Comparison of ENCODE assay signal across 11 cellular contexts in the genomic region with DNA sequence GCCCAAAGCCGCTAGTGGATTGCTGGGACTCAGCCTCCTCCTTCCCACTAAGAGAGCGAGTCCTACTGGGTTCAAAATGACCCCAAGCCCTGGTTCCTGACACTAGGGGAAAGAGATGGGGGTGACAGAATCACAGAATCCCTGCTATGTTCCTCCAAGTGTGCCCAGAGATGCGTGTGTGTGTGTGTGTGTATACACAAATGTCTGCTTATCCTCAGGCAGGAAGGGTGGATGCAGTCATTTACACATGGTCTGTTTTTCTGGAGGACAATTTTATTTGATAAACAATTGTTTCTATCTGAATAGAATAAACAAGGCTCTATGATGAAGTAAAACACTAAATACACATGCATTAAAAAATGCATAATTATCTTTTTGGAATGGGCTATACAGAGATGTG. TPM values are rescaled to one million over a fixed set of nuclear protein-coding genes. Genes with fewer than 3 reads are reported as not detected.
DNase-seq lines count a peak whose midpoint lies in the region; ATAC-seq and TF ChIP-seq lines count a peak whose summit lies in the region.
"Had no signal": no experiment of that assay in that cellular context is flagged by ENCODE, and none has a peak within 500 bp of the region (broad histone marks: within the 10 kb centered on the region; RNA-seq: fewer than 3 reads in every experiment).

No MANE protein-coding gene starts in this region.

- H3K4me1 ChIP-seq in lower lobe of right lung (peaks cover 79% of the 10 kb centered on the region), transverse colon (peaks cover 6 to 59% (median 42%) of the 10 kb centered on the region in 4 donors)

- DNase-seq in activated naive CD4-positive, alpha-beta T cell treated with Interleukin-2 at 50 U/mL for 16 hours, result no peak
- DNase-seq in WTC11 (ENCODE audit: low spot score) (no peak), lower lobe of right lung (no peak), transverse colon (no peak), kidney glomerular epithelial cell (lab: John Stamatoyannopoulos, UW) (no peak)
- no peak for DNase-seq in stimulated activated naive B cell treated with anti-CD40 and anti-IgM and Interleukin-4, amounts not matched to agents 10 μg/mL and 1 μg/mL and 100 μg/mL, for 72 hours
- DNase-seq: NCI-H1930 had no signal

- H3K27ac ChIP-seq in lower lobe of right lung (peak overlapping the region; percentile 80), transverse colon (peak overlapping the region; percentile 61 to 81 (median 72))
- H3K27ac ChIP-seq: SK-N-MC had no signal

- no peak for TF ChIP-seq EP300 in transverse colon (IDR thresholded peaks at IDR 0.05; ENCODE audit: low read depth)

- H3K9me3 Mint-ChIP-seq in activated naive CD4-positive, alpha-beta T cell treated with anti-CD3 and anti-CD28 coated beads, Interleukin-2, amount 50 U/mL, for 24 hours, result no peaks in the 10 kb centered on the region
- H3K9me3 Mint-ChIP-seq in WTC11, result no peaks in the 10 kb centered on the region
- no peaks in the 10 kb centered on the region for H3K9me3 Mint-ChIP-seq in stimulated activated naive B cell treated with anti-CD40 and anti-IgM and Interleukin-4, amounts not matched to agents 10 μg/mL and 1 μg/mL and 100 μg/mL, for 72 hours
- H3K9me3 Mint-ChIP-seq: endodermal cell had no signal

- H3K4me1 Mint-ChIP-seq in activated naive CD4-positive, alpha-beta T cell treated with anti-CD3 and anti-CD28 coated beads, Interleukin-2, amount 50 U/mL, for 24 hours, result peaks cover 35% of the 10 kb centered on the region
- peaks cover 67% of the 10 kb centered on the region for H3K4me1 Mint-ChIP-seq in WTC11
- H3K4me1 Mint-ChIP-seq in stimulated activated naive B cell treated with anti-CD40 and anti-IgM and Interleukin-4, amounts not matched to agents 10 μg/mL and 1 μg/mL and 100 μg/mL, for 72 hours, result peaks cover 43 to 62% of the 10 kb centered on the region in 2 donors

- H3K9me3 ChIP-seq in lower lobe of right lung (no peaks in the 10 kb centered on the region), transverse colon (no peaks in the 10 kb centered on the region)

- H3K4me3 Mint-ChIP-seq in activated naive CD4-positive, alpha-beta T cell treated with anti-CD3 and anti-CD28 coated beads, Interleukin-2, amount 50 U/mL, for 24 hours, result peak overlapping the region; percentile 91
- peak overlapping the region; percentile 86 for H3K4me3 Mint-ChIP-seq in WTC11
- peak overlapping the region in 1 of 2 donors; percentile 12 for H3K4me3 Mint-ChIP-seq in stimulated activated naive B cell treated with anti-CD40 and anti-IgM and Interleukin-4, amounts not matched to agents 10 μg/mL and 1 μg/mL and 100 μg/mL, for 72 hours

- in situ Hi-C loops in transverse colon (cut with MboI; ENCODE audit: low pct_ligation_motif_present in 1 of 4, low pct_unique_long_range_greater_than_20kb in 1 of 4, low sequenced_read_pairs in 3 of 4), result no loop called here

- no peak overlapping the region for H3K4me3 ChIP-seq in lower lobe of right lung
- no peak overlapping the region for H3K4me3 ChIP-seq in transverse colon
- H3K4me3 ChIP-seq: SK-N-MC had no signal

- no peaks in the 10 kb centered on the region for H3K36me3 Mint-ChIP-seq in activated naive CD4-positive, alpha-beta T cell treated with anti-CD3 and anti-CD28 coated beads, Interleukin-2, amount 50 U/mL, for 24 hours
- 0 out of 2 replicates have a peak, but pooled peaks cover 2% of the 10 kb centered on the region for H3K36me3 Mint-ChIP-seq in WTC11
- no peaks in the 10 kb centered on the region for H3K36me3 Mint-ChIP-seq in stimulated activated naive B cell treated with anti-CD40 and anti-IgM and Interleukin-4, amounts not matched to agents 10 μg/mL and 1 μg/mL and 100 μg/mL, for 72 hours

- TF ChIP-seq CTCF in WTC11 (IDR thresholded peaks at IDR 0.05), result no peak
- no peak for TF ChIP-seq CTCF in lower lobe of right lung (IDR thresholded peaks at IDR 0.05)
- no peak for TF ChIP-seq CTCF in transverse colon (IDR thresholded peaks at IDR 0.05)

- no peaks in the 10 kb centered on the region for H3K27me3 ChIP-seq in lower lobe of right lung (ENCODE audit: low read depth)
- peaks cover 15% of the 10 kb centered on the region for H3K27me3 ChIP-seq in transverse colon

- ATAC-seq in WTC11, result no peak
- no peak for ATAC-seq in lower lobe of right lung
- no peak for ATAC-seq in GM18861 (IDR thresholded peaks at IDR 0.05; ENCODE audit: unreplicated experiment)
- no peak for ATAC-seq in stimulated activated naive B cell treated with anti-CD40 and anti-IgM and Interleukin-4, amounts not matched to agents 10 μg/mL and 1 μg/mL and 100 μg/mL, for 72 hours (replicated peaks)

- H3K36me3 ChIP-seq in lower lobe of right lung (peaks cover 21% of the 10 kb centered on the region), transverse colon (no peaks in the 10 kb centered on the region)

- intact Hi-C loops in lower lobe of right lung (cut with DNase I), result no loop called here
- intact Hi-C loops in transverse colon (cut with DNase I; ENCODE audit: low total_unique reads), result no loop called here

- CTCF ChIA-PET in WTC11 (lab: Charles Lee), result interaction anchor here (0.6 to 1.0 kb wide), 2 partner anchors 22 to 89 kb away, joined by 3 to 4 read pairs; no protein-coding TSS in a partner anchor

- H3K27me3 Mint-ChIP-seq in activated naive CD4-positive, alpha-beta T cell treated with anti-CD3 and anti-CD28 coated beads, Interleukin-2, amount 50 U/mL, for 24 hours, result peaks cover 27% of the 10 kb centered on the region
- H3K27me3 Mint-ChIP-seq in WTC11 (ENCODE audit: low read depth), result peaks cover 49% of the 10 kb centered on the region
- H3K27me3 Mint-ChIP-seq in stimulated activated naive B cell treated with anti-CD40 and anti-IgM and Interleukin-4, amounts not matched to agents 10 μg/mL and 1 μg/mL and 100 μg/mL, for 72 hours, result peaks cover 10 to 14% of the 10 kb centered on the region in 2 donors

- 68% methylated on average over 3 of the region's 3 CpGs; no CpG with 5 or more reads in 1 of the 2 donors for WGBS in transverse colon (ENCODE audit: low coverage in 1 of 2), 2 donors

- TF ChIP-seq POLR2A in transverse colon (IDR thresholded peaks at IDR 0.05), result no peak

- H3K27ac Mint-ChIP-seq in activated naive CD4-positive, alpha-beta T cell treated with anti-CD3 and anti-CD28 coated beads, Interleukin-2, amount 50 U/mL, for 24 hours, result no peak overlapping the region
- no peak overlapping the region for H3K27ac Mint-ChIP-seq in WTC11
- no peak overlapping the region for H3K27ac Mint-ChIP-seq in stimulated activated naive B cell treated with anti-CD40 and anti-IgM and Interleukin-4, amounts not matched to agents 10 μg/mL and 1 μg/mL and 100 μg/mL, for 72 hours
- H3K27ac Mint-ChIP-seq: endodermal cell had no signal

- POLR2A ChIA-PET in WTC11 (lab: Charles Lee), result no interaction called here

TF ChIP-seq in WTC11, 78 proteins besides CTCF, POLR2A, EP300 and RAD21:
- TF ChIP-seq ETV6 (CRISPR knock-in tag; IDR thresholded peaks at IDR 0.05), result no peak
- TF ChIP-seq ATF2 (CRISPR knock-in tag; IDR thresholded peaks at IDR 0.05; ENCODE audit: borderline replicate concordance, low read depth), result no peak
- no peak for TF ChIP-seq PRRX2 (CRISPR knock-in tag; IDR thresholded peaks at IDR 0.05)
- no peak for TF ChIP-seq GRHL2 (CRISPR knock-in tag; IDR thresholded peaks at IDR 0.05; ENCODE audit: insufficient replicate concordance, severe bottlenecking)
- TF ChIP-seq NR2C2 (CRISPR knock-in tag; IDR thresholded peaks at IDR 0.05), result no peak
- TF ChIP-seq, protein P1, sequence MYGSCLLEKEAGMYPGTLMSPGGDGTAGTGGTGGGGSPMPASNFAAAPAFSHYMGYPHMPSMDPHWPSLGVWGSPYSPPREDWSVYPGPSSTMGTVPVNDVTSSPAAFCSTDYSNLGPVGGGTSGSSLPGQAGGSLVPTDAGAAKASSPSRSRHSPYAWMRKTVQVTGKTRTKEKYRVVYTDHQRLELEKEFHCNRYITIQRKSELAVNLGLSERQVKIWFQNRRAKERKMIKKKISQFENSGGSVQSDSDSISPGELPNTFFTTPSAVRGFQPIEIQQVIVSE (CRISPR knock-in tag; IDR thresholded peaks at IDR 0.05; ENCODE audit: borderline replicate concordance), result no peak
TF ChIP-seq in WTC11: peak in this region for 0.

RNA-seq across cellular contexts. Expression of gene PLAU, which starts 1.2 kb away (rescaled TPM):
- total RNA-seq in WTC11 (2021), result 15.0 to 18.0 TPM (median 16.2 TPM) in 3 replicates
- 29.0 TPM for total RNA-seq in lower lobe of right lung
- 1 to 10 TPM in 3 of 4 donors, under 1 TPM in 1; 0.75 to 8.0 (median 2.3) TPM for total RNA-seq in transverse colon

RNA-seq across cellular contexts. Expression of gene CAMK2G, which starts 35.4 kb away (rescaled TPM):
- total RNA-seq in WTC11 (2021) (34.9 to 39.9 TPM (median 34.9 TPM) in 3 replicates), lower lobe of right lung (38.4 TPM), transverse colon (100 to 1,000 TPM in 1 of 4 donors, 10 to 100 TPM in 3; 72.0 to 131 (median 83.0) TPM)
